ENCODE assay signal across 1 cellular context in the genomic region with DNA sequence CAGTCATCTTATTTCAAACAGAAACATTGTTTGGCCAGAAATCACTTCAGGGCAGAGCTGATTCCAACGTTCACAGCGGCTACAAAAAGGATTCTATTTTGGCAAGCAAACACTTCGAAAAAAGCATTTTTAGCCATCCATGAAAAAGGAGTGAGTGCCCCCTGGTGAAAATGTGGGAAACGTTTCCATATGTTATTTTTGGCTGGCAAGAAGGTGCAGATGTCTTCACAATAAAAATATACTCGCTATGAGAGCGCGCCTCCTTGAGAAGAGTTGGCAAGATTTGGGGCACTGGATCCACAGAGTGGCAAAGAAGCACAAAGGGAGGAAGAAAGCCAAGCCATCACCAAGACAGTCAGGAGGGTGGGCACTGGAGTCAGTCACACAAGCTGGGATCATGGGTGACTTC.
TF ChIP-seq lines count a peak whose summit lies in the region.

No MANE protein-coding gene starts in this region.

TF ChIP-seq in GM23338, 12 proteins besides CTCF, POLR2A, EP300 and RAD21 (continued from another document):
- TF ChIP-seq, protein P1, sequence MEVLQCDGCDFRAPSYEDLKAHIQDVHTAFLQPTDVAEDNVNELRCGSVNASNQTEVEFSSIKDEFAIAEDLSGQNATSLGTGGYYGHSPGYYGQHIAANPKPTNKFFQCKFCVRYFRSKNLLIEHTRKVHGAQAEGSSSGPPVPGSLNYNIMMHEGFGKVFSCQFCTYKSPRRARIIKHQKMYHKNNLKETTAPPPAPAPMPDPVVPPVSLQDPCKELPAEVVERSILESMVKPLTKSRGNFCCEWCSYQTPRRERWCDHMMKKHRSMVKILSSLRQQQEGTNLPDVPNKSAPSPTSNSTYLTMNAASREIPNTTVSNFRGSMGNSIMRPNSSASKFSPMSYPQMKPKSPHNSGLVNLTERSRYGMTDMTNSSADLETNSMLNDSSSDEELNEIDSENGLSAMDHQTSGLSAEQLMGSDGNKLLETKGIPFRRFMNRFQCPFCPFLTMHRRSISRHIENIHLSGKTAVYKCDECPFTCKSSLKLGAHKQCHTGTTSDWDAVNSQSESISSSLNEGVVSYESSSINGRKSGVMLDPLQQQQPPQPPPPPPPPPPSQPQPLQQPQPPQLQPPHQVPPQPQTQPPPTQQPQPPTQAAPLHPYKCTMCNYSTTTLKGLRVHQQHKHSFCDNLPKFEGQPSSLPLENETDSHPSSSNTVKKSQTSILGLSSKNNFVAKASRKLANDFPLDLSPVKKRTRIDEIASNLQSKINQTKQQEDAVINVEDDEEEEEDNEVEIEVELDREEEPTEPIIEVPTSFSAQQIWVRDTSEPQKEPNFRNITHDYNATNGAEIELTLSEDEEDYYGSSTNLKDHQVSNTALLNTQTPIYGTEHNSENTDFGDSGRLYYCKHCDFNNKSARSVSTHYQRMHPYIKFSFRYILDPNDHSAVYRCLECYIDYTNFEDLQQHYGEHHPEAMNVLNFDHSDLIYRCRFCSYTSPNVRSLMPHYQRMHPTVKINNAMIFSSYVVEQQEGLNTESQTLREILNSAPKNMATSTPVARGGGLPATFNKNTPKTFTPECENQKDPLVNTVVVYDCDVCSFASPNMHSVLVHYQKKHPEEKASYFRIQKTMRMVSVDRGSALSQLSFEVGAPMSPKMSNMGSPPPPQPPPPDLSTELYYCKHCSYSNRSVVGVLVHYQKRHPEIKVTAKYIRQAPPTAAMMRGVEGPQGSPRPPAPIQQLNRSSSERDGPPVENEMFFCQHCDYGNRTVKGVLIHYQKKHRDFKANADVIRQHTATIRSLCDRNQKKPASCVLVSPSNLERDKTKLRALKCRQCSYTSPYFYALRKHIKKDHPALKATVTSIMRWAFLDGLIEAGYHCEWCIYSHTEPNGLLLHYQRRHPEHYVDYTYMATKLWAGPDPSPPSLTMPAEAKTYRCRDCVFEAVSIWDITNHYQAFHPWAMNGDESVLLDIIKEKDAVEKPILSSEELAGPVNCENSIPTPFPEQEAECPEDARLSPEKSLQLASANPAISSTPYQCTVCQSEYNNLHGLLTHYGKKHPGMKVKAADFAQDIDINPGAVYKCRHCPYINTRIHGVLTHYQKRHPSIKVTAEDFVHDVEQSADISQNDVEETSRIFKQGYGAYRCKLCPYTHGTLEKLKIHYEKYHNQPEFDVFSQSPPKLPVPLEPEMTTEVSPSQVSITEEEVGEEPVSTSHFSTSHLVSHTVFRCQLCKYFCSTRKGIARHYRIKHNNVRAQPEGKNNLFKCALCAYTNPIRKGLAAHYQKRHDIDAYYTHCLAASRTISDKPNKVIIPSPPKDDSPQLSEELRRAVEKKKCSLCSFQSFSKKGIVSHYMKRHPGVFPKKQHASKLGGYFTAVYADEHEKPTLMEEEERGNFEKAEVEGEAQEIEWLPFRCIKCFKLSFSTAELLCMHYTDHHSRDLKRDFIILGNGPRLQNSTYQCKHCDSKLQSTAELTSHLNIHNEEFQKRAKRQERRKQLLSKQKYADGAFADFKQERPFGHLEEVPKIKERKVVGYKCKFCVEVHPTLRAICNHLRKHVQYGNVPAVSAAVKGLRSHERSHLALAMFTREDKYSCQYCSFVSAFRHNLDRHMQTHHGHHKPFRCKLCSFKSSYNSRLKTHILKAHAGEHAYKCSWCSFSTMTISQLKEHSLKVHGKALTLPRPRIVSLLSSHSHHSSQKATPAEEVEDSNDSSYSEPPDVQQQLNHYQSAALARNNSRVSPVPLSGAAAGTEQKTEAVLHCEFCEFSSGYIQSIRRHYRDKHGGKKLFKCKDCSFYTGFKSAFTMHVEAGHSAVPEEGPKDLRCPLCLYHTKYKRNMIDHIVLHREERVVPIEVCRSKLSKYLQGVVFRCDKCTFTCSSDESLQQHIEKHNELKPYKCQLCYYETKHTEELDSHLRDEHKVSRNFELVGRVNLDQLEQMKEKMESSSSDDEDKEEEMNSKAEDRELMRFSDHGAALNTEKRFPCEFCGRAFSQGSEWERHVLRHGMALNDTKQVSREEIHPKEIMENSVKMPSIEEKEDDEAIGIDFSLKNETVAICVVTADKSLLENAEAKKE (CRISPR knock-in tag; IDR thresholded peaks at IDR 0.05): no peak
- no peak for TF ChIP-seq ZNF331 (CRISPR knock-in tag; IDR thresholded peaks at IDR 0.05; ENCODE audit: low read depth)
- no peak for TF ChIP-seq POLR2AphosphoS5 (IDR thresholded peaks at IDR 0.05; ENCODE audit: low read depth)
- no peak for TF ChIP-seq CREB1 (CRISPR knock-in tag; IDR thresholded peaks at IDR 0.05; ENCODE audit: low read depth)
- no peak for TF ChIP-seq EZH2 (IDR thresholded peaks at IDR 0.05; ENCODE audit: low read depth, unreplicated experiment)
- no peak for TF ChIP-seq JUNB (IDR thresholded peaks at IDR 0.05; ENCODE audit: unreplicated experiment)
TF ChIP-seq in GM23338: peak in this region for 0.
